Comparison of ENCODE assay signal across 18 cellular contexts in genomic region chr15:70182858-70183695, GRCh38.
A peak's percentile ranks its signal among the peaks of the same experiment; 100 is the strongest.
DNase-seq lines count a peak whose midpoint lies in the region; ATAC-seq, FAIRE-seq and TF ChIP-seq lines count a peak whose summit lies in the region.
"Had no signal": no experiment of that assay in that cellular context is flagged by ENCODE, and none has a peak within 500 bp of the region (broad histone marks: within the 10 kb centered on the region; RNA-seq: fewer than 3 reads in every experiment).

No MANE protein-coding gene starts in this region.

- no peak overlapping the region for H3K9ac ChIP-seq in HepG2 (ENCODE audit: insufficient read depth, low read depth, low read length)
- H3K9ac ChIP-seq in OCI-LY1 (ENCODE audit: low read length) = no peak overlapping the region

- CTCF ChIA-PET in HepG2 (lab: Yijun Ruan, JAX; ENCODE audit: low intra/inter-chr PET ratio, low total read pairs) = no interaction called here

- 24% methylated on average over 7 of the region's 8 CpGs for WGBS in HepG2 (ENCODE audit: low lambda C conversion rate)
- 42% methylated on average over 5 of the region's 8 CpGs for WGBS in right lobe of liver (ENCODE audit: insufficient coverage, low coverage, low lambda C conversion rate, missing lambda C conversion rate)

- peak; percentile 24; the same call in 1 of the 2 replicates for TF ChIP-seq CTCF in HepG2 (CRISPR knock-in tag; IDR thresholded peaks at IDR 0.05)
- TF ChIP-seq CTCF in right lobe of liver (IDR thresholded peaks at IDR 0.05) = no peak
- TF ChIP-seq CTCF in OCI-LY1 (IDR thresholded peaks at IDR 0.05; ENCODE audit: low read length) = peak; percentile 34; the same call in 1 of the 2 replicates

- no peaks in the 10 kb centered on the region for H3K36me3 ChIP-seq in HepG2 (replicated peaks in 1 of 2; ENCODE audit: control insufficient read depth in 1 of 2, insufficient read depth in 2 of 2, low read length in 2 of 2)
- no peaks in the 10 kb centered on the region for H3K36me3 ChIP-seq in right lobe of liver
- no peaks in the 10 kb centered on the region for H3K36me3 ChIP-seq in OCI-LY1 (ENCODE audit: insufficient read depth, low read length)
- H3K36me3 ChIP-seq: lower lobe of right lung had no signal

- H3K79me2 ChIP-seq in HepG2 (ENCODE audit: insufficient read depth, low read length) (no peaks in the 10 kb centered on the region), OCI-LY1 (ENCODE audit: insufficient read depth, low read length) (no peaks in the 10 kb centered on the region)

- ATAC-seq in HepG2 (peak; percentile 64), right lobe of liver (no peak), esophagus mucosa (peak; percentile 79), HG03460 (IDR thresholded peaks at IDR 0.05; ENCODE audit: unreplicated experiment) (no peak), HG02981 (IDR thresholded peaks at IDR 0.05; ENCODE audit: unreplicated experiment) (no peak)
- ATAC-seq: lower lobe of right lung; naive thymus-derived CD8-positive, alpha-beta T cell had no signal

- TF ChIP-seq POLR2A in HepG2 (IDR thresholded peaks at IDR 0.05; ENCODE audit: insufficient read depth in 1 of 2, low read depth in 2 of 2, low read length in 2 of 2) = no peak
- no peak for TF ChIP-seq POLR2A in right lobe of liver (IDR thresholded peaks at IDR 0.05)

- no peak overlapping the region for H3K4me3 ChIP-seq in HepG2 (replicated peaks in 1 of 3; ENCODE audit: insufficient read depth in 1 of 3, low read depth in 2 of 3, low read length in 3 of 3)
- H3K4me3 ChIP-seq in right lobe of liver = no peak overlapping the region
- no peak overlapping the region for H3K4me3 ChIP-seq in OCI-LY1 (ENCODE audit: low read depth, low read length, poor library complexity, severe bottlenecking)
- H3K4me3 ChIP-seq: lower lobe of right lung had no signal

- no peaks in the 10 kb centered on the region for H4K20me1 ChIP-seq in HepG2 (ENCODE audit: insufficient read depth, low read length)
- no peaks in the 10 kb centered on the region for H4K20me1 ChIP-seq in OCI-LY1 (ENCODE audit: insufficient read depth, low read length)

- POLR2A ChIA-PET in HepG2 (lab: Yijun Ruan, JAX) = no interaction called here

- in situ Hi-C loops in HepG2 (cut with HindIII; ENCODE audit: extremely low pct_ligation_motif_present, low pct_unique_long_range_greater_than_20kb) = no loop called here

- peaks cover 1 to 64% of the 10 kb centered on the region in 2 experiments; a peak in 3 of 5 replicates for H3K27me3 ChIP-seq in HepG2 (ENCODE audit: control insufficient read depth in 1 of 2, insufficient read depth in 2 of 2, low read length in 2 of 2)
- H3K27me3 ChIP-seq in right lobe of liver = no peaks in the 10 kb centered on the region
- H3K27me3 ChIP-seq in OCI-LY1 (ENCODE audit: insufficient read depth, low read length) = no peaks in the 10 kb centered on the region

- peaks cover 11% of the 10 kb centered on the region for H3K4me1 ChIP-seq in HepG2 (ENCODE audit: insufficient read depth, low read length)
- no peaks in the 10 kb centered on the region for H3K4me1 ChIP-seq in right lobe of liver
- H3K4me1 ChIP-seq in OCI-LY1 (ENCODE audit: insufficient read depth, low read length, severe bottlenecking) = no peaks in the 10 kb centered on the region
- H3K4me1 ChIP-seq: lower lobe of right lung had no signal

- H3F3A ChIP-seq in OCI-LY1 (ENCODE audit: insufficient read depth, low read length) = no peaks in the 10 kb centered on the region

- no peak for DNase-seq in HepG2 (ENCODE audit: low spot score)
- no peak for DNase-seq in right lobe of liver
- DNase-seq in activated effector memory CD4-positive, alpha-beta T cell treated with anti-CD3 and anti-CD28 coated beads, Interleukin-2, amount 50 U/mL, for 16 hours = no peak
- no peak for DNase-seq in RCC 7860 (ENCODE audit: low spot score)
- DNase-seq: activated CD4-positive, alpha-beta T cell treated with anti-CD3 and anti-CD28 coated beads for 4 hours; effector CD4-positive, alpha-beta T cell; lower lobe of right lung; naive thymus-derived CD8-positive, alpha-beta T cell; NCI-H1092; posterior cingulate gyrus; Right ventricle myocardium superior; stimulated activated naive CD4-positive, alpha-beta T cell treated with Interleukin-2 at 50 U/mL for 16 hours had no signal

- H2AFZ ChIP-seq in HepG2 (ENCODE audit: low read length) (no peak overlapping the region), OCI-LY1 (ENCODE audit: low read length) (no peak overlapping the region)

- intact Hi-C loops in HepG2 (cut with micrococcal nuclease; ENCODE audit: unreplicated experiment) = no loop called here
- intact Hi-C loops in right lobe of liver (cut with DNase I) = no loop called here

- H3K9me3 ChIP-seq in HepG2 (ENCODE audit: low read length) = no peaks in the 10 kb centered on the region
- no peaks in the 10 kb centered on the region for H3K9me3 ChIP-seq in right lobe of liver
- H3K9me3 ChIP-seq in OCI-LY1 (ENCODE audit: low read length) = no peaks in the 10 kb centered on the region
- H3K9me3 ChIP-seq: lower lobe of right lung had no signal

- no peak for TF ChIP-seq EP300 in HepG2 (IDR thresholded peaks at IDR 0.05; ENCODE audit: low read depth in 2 of 2, low read length in 2 of 2)
- no peak for TF ChIP-seq EP300 in HepG2 (CRISPR knock-in tag; IDR thresholded peaks at IDR 0.05; ENCODE audit: borderline replicate concordance)

- H3K9me2 ChIP-seq in OCI-LY1 (ENCODE audit: low read depth, low read length) = no peaks in the 10 kb centered on the region

- H3K4me2 ChIP-seq in HepG2 (ENCODE audit: low read depth, low read length) = no peak overlapping the region
- H3K4me2 ChIP-seq in OCI-LY1 (ENCODE audit: low read length) = no peak overlapping the region

- TF ChIP-seq RAD21 in HepG2 (CRISPR knock-in tag; IDR thresholded peaks at IDR 0.05) = no peak

- BruUV-seq in HepG2 (replicated peaks; lab: Mats Ljungman, UMichigan) = no TSS peak

- no peak for FAIRE-seq in HepG2 (lab: Jason Lieb, UNC)
- no peak for FAIRE-seq in RCC 7860 (lab: Jason Lieb, UNC)
- FAIRE-seq: D721Med, GM19239 had no signal

- H3K27ac ChIP-seq in HepG2 (ENCODE audit: extremely low read length, insufficient read depth, low read length) = no peak overlapping the region
- H3K27ac ChIP-seq in right lobe of liver = no peak overlapping the region
- no peak overlapping the region for H3K27ac ChIP-seq in OCI-LY1 (ENCODE audit: low read depth, low read length, poor library complexity, severe bottlenecking)
- H3K27ac ChIP-seq: lower lobe of right lung had no signal

TF ChIP-seq in HepG2, 621 proteins besides CTCF, POLR2A, EP300 and RAD21:
- peak; percentile 29; the same call in 1 of the 2 replicates for TF ChIP-seq STAG1 (CRISPR knock-in tag; IDR thresholded peaks at IDR 0.05)
- no peak for TF ChIP-seq ZNF652 (CRISPR knock-in tag; IDR thresholded peaks at IDR 0.05; ENCODE audit: borderline replicate concordance, low read depth)

Comparison
In these comparisons a context has a peak if more than half of its experiments do, and no peak if none do; other contexts are left out.
1. ATAC-seq: peak in HepG2 (single experiment) and esophagus mucosa (single experiment); none in right lobe of liver (0 of 4), HG03460 (single experiment) and HG02981 (single experiment).
2. CTCF ChIP-seq: peak in HepG2 (single experiment) and OCI-LY1 (single experiment); none in right lobe of liver (0 of 4).